Comparison of ENCODE assay signal across 6 cellular contexts in the genomic region with DNA sequence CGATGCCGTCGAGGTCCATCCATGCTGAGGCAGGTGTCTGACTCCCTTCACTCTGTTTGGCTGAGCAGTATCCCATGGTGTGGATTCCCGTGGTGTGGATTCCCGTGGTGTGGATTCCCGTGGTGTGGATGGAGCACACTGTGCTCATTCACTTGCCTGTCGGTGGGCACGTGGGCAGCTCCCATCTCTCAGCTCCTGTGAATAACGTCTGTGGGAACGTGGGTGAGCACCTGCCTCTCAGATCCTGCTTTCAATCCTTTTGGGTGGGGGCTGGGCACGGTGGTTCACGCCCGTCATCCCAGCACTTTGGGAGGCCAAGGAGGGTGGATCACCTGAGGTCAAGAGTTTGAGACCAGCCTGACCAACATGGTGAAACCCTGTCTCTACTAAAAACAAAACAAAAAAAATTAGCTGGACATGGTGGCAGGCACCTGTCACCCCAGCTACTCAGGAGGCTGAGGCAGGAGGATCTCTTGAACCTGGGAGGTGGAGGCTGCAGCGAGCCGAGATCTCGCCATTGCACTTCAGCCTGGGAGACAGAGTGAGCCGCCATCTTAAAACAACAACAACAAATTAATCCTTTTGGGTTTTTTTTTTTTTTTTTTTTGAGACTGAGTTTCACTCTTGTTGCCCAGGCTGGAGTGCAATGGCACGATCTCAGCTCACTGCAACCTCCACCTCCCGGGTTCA. TPM values are rescaled to one million over a fixed set of nuclear protein-coding genes. Genes with fewer than 3 reads are reported as not detected.
"Had no signal": no experiment of that assay in that cellular context is flagged by ENCODE, and none has a peak within 500 bp of the region (broad histone marks: within the 10 kb centered on the region; RNA-seq: fewer than 3 reads in every experiment).

No MANE protein-coding gene starts in this region.

RNA-seq across cellular contexts. Expression of a gene that starts 27.4 kb away (rescaled TPM):
- total RNA-seq: activated B cell treated with CpG ODN at 0.5 μM for 24 hours; activated CD4-positive, alpha-beta memory T cell treated with anti-CD3 and anti-CD28 coated beads for 36 hours; activated CD4-positive, alpha-beta T cell treated with anti-CD3 and anti-CD28 coated beads, Interleukin-2, amount 10 ng/mL, durations not matched to agents 24 days and 14 days; activated CD8-positive, alpha-beta memory T cell treated with anti-CD3 and anti-CD28 coated beads for 36 hours; activated CD8-positive, alpha-beta T cell treated with anti-CD3 and anti-CD28 coated beads for 36 hours; activated T-helper 17 cell treated with anti-CD3 and anti-CD28 coated beads, Interleukin-2, amount 50 U/mL, for 72 hours had no signal
